ENCODE assay signal across 2 cellular contexts in genomic region chr2:201985740-201986735, GRCh38.
TF ChIP-seq lines count a peak whose summit lies in the region.

No MANE protein-coding gene starts in this region.

TF ChIP-seq in SK-N-SH treated with all-trans-retinoic acid at 6 μM for 48 hours, 23 proteins besides CTCF, POLR2A, EP300 and RAD21 (continued from another document):
- TF ChIP-seq POU6F1 (CRISPR knock-in tag; IDR thresholded peaks at IDR 0.05; ENCODE audit: borderline replicate concordance, low read depth) (no peak), GLIS3 (CRISPR knock-in tag; IDR thresholded peaks at IDR 0.05) (no peak), ESRRG (CRISPR knock-in tag; IDR thresholded peaks at IDR 0.05) (no peak), ZNF70 (CRISPR knock-in tag; IDR thresholded peaks at IDR 0.05) (no peak), ZFP30 (CRISPR knock-in tag; IDR thresholded peaks at IDR 0.05) (no peak), CREB5 (CRISPR knock-in tag; IDR thresholded peaks at IDR 0.05; ENCODE audit: low read depth) (no peak), ZNF565 (CRISPR knock-in tag; conservative IDR thresholded peaks at IDR 0.05; ENCODE audit: low read depth) (no peak)

TF ChIP-seq in SK-N-SH, 30 proteins besides CTCF, POLR2A, EP300 and RAD21 (continued from another document):
- no peak for TF ChIP-seq FOXJ3 (CRISPR knock-in tag; IDR thresholded peaks at IDR 0.05)
- no peak for TF ChIP-seq POLR2AphosphoS5 (IDR thresholded peaks at IDR 0.05; ENCODE audit: low read depth, low read length)
- TF ChIP-seq JUND (IDR thresholded peaks at IDR 0.05), result no peak
- no peak for TF ChIP-seq TCF12 (IDR thresholded peaks at IDR 0.05)
- no peak for TF ChIP-seq RCOR1 (IDR thresholded peaks at IDR 0.05; ENCODE audit: low read length)
- TF ChIP-seq MEF2A (IDR thresholded peaks at IDR 0.05; ENCODE audit: borderline replicate concordance, low read depth), result no peak
- no peak for TF ChIP-seq REST (IDR thresholded peaks at IDR 0.05; ENCODE audit: low read depth, low read length)
- no peak for TF ChIP-seq PBX3 (IDR thresholded peaks at IDR 0.05)
- TF ChIP-seq RXRA (IDR thresholded peaks at IDR 0.05; ENCODE audit: borderline replicate concordance, low read depth), result no peak
- TF ChIP-seq USF1 (IDR thresholded peaks at IDR 0.05; ENCODE audit: borderline replicate concordance, low read depth), result no peak
- no peak for TF ChIP-seq SIN3A (IDR thresholded peaks at IDR 0.05; ENCODE audit: borderline replicate concordance, low read depth, low read length)
TF ChIP-seq in SK-N-SH: peak in this region for 0.
